28 cellular contexts compared by ENCODE assay signal in genomic region chr5:82975396-82975795, GRCh38.
DNase-seq lines count a peak whose midpoint lies in the region; ATAC-seq and TF ChIP-seq lines count a peak whose summit lies in the region.
"Had no signal": no experiment of that assay in that cellular context is flagged by ENCODE, and none has a peak within 500 bp of the region (broad histone marks: within the 10 kb centered on the region; RNA-seq: fewer than 3 reads in every experiment).

No MANE protein-coding gene starts in this region.

- H3K9me2 ChIP-seq in GM23248 (ENCODE audit: insufficient read depth): no peaks in the 10 kb centered on the region

- H3K36me3 ChIP-seq in GM23248 (ENCODE audit: low read depth) (no peaks in the 10 kb centered on the region), RWPE2 (ENCODE audit: low read depth) (no peaks in the 10 kb centered on the region), trophoblast cell (ENCODE audit: control insufficient read depth in 1 of 2, insufficient read depth in 2 of 2, low read length in 2 of 2) (peaks cover 7 to 10% of the 10 kb centered on the region in 2 experiments), adrenal gland (replicated peaks in 1 of 2) (no peaks in the 10 kb centered on the region)
- H3K36me3 ChIP-seq: brain microvascular endothelial cell, gastrocnemius medialis, SJSA1, tibial nerve had no signal

- no peak overlapping the region for H4K8ac ChIP-seq in trophoblast cell (ENCODE audit: low read depth, low read length)

- H3K9ac ChIP-seq in GM23248 (no peak overlapping the region), trophoblast cell (ENCODE audit: low read length) (no peak overlapping the region)

- ATAC-seq in RWPE2 (ENCODE audit: low read depth) (no peak), GM21737 (IDR thresholded peaks at IDR 0.05; ENCODE audit: unreplicated experiment) (no peak), GM18907 (IDR thresholded peaks at IDR 0.05; ENCODE audit: unreplicated experiment) (no peak)
- ATAC-seq: gastrocnemius medialis; natural killer cell; stimulated activated effector memory CD8-positive, alpha-beta T cell treated with anti-CD3 and anti-CD28 coated beads, Interleukin-12 subunit alpha, Interleukin-12 subunit beta, amount 100 ng/mL, for 72 hours had no signal

- TF ChIP-seq CTCF in RWPE2 (IDR thresholded peaks at IDR 0.05; ENCODE audit: poor library complexity, severe bottlenecking) (no peak), adrenal gland (IDR thresholded peaks at IDR 0.05) (no peak)

- H3K9me3 ChIP-seq in GM23248 (ENCODE audit: low read depth): no peaks in the 10 kb centered on the region
- no peaks in the 10 kb centered on the region for H3K9me3 ChIP-seq in RWPE2 (ENCODE audit: severe bottlenecking)
- H3K9me3 ChIP-seq in trophoblast cell (ENCODE audit: insufficient read depth, low read depth, low read length): peaks cover 14% of the 10 kb centered on the region
- H3K9me3 ChIP-seq in adrenal gland (replicated peaks in 1 of 3): no peaks in the 10 kb centered on the region
- H3K9me3 ChIP-seq: gastrocnemius medialis had no signal

- H3K4me1 ChIP-seq in GM23248 (ENCODE audit: insufficient read depth) (no peaks in the 10 kb centered on the region), RWPE2 (ENCODE audit: insufficient read depth, poor library complexity, severe bottlenecking) (no peaks in the 10 kb centered on the region), trophoblast cell (ENCODE audit: control insufficient read depth in 1 of 2, insufficient read depth in 2 of 2, low read length in 2 of 2) (peaks cover 2 to 3% of the 10 kb centered on the region in 2 experiments), adrenal gland (replicated peaks in 1 of 2) (no peaks in the 10 kb centered on the region)
- H3K4me1 ChIP-seq: gastrocnemius medialis, tibial nerve had no signal

- H3K79me1 ChIP-seq in trophoblast cell (ENCODE audit: low read length): peaks cover 4% of the 10 kb centered on the region

- no peak overlapping the region for H3K18ac ChIP-seq in trophoblast cell (ENCODE audit: low read length)

- H3K4ac ChIP-seq in trophoblast cell (ENCODE audit: low read depth, low read length): no peak overlapping the region

- no peak overlapping the region for H3K14ac ChIP-seq in trophoblast cell (ENCODE audit: low read length)

- no peak overlapping the region for H4K91ac ChIP-seq in trophoblast cell (ENCODE audit: low read depth, low read length)

- H3K27me3 ChIP-seq in GM23248 (replicated peaks; ENCODE audit: insufficient read depth): no peaks in the 10 kb centered on the region
- no peaks in the 10 kb centered on the region for H3K27me3 ChIP-seq in RWPE2 (ENCODE audit: insufficient read depth, poor library complexity, severe bottlenecking)
- no peaks in the 10 kb centered on the region for H3K27me3 ChIP-seq in trophoblast cell (ENCODE audit: insufficient read depth, low read length)
- H3K27me3 ChIP-seq in adrenal gland: no peaks in the 10 kb centered on the region
- H3K27me3 ChIP-seq: brain microvascular endothelial cell, gastrocnemius medialis, SJSA1, tibial nerve had no signal

- H3K27ac ChIP-seq in GM23248 (no peak overlapping the region), RWPE2 (ENCODE audit: poor library complexity, severe bottlenecking) (peak overlapping the region; percentile 46), trophoblast cell (ENCODE audit: low read depth, low read length) (no peak overlapping the region), adrenal gland (no peak overlapping the region)
- H3K27ac ChIP-seq: 22Rv1, brain microvascular endothelial cell, gastrocnemius medialis, SJSA1, tibial nerve had no signal

- no peak overlapping the region for H4K12ac ChIP-seq in trophoblast cell (ENCODE audit: low read depth, low read length)

- H3K79me2 ChIP-seq in GM23248 (ENCODE audit: insufficient read depth) (no peaks in the 10 kb centered on the region), trophoblast cell (ENCODE audit: control insufficient read depth, insufficient read depth, low read length, poor library complexity) (no peaks in the 10 kb centered on the region)

- H2BK120ac ChIP-seq in trophoblast cell (ENCODE audit: insufficient read depth, low read length, poor library complexity): no peak overlapping the region

- DNase-seq in DMS53 (lab: John Stamatoyannopoulos, UW): peak; percentile 42
- no peak for DNase-seq in DMS53 treated with DMSO at 0.1 percent for 48 hours (lab: John Stamatoyannopoulos, UW; ENCODE audit: unreplicated experiment)
- DNase-seq in GM23248: peak; percentile 6
- DNase-seq in RWPE2 (ENCODE audit: low spot score): no peak
- peak; percentile 16 to 37 for DNase-seq in trophoblast cell
- DNase-seq in adrenal gland: no peak
- DNase-seq: activated B cell treated with CpG ODN at 0.5 μM for 24 hours; activated CD8-positive, alpha-beta memory T cell treated with anti-CD3 and anti-CD28 coated beads, Interleukin-2, amount 50 U/mL, for 48 hours; activated naive CD4-positive, alpha-beta T cell treated with Interleukin-2 at 50 U/mL for 16 hours; amniotic stem cell; brain microvascular endothelial cell; C1 segment of cervical spinal cord; DMS79 treated with DMSO at 0.1 percent for 48 hours; gastrocnemius medialis; GOT3; kidney glomerular epithelial cell; natural killer cell; NCI-H1048; NCI-H1694 treated with DMSO at 0.1 percent for 48 hours; NCI-H526; stimulated activated CD4-positive, alpha-beta T cell treated with anti-CD3 and anti-CD28 coated beads, Interleukin-15, amount 100 ng/mL, for 24 hours; stimulated activated CD4-positive, alpha-beta T cell treated with anti-CD3 and anti-CD28 coated beads, Interleukin-4, amount 100 ng/mL, for 4 hours had no signal

- no peak overlapping the region for H2AK5ac ChIP-seq in trophoblast cell (ENCODE audit: low read length)

- H3F3A ChIP-seq in GM23248 (ENCODE audit: insufficient read depth): no peaks in the 10 kb centered on the region

- no peaks in the 10 kb centered on the region for H4K20me1 ChIP-seq in GM23248 (ENCODE audit: insufficient read depth)

- H2AFZ ChIP-seq in GM23248 (no peak overlapping the region), trophoblast cell (ENCODE audit: insufficient read depth, low read length, poor library complexity) (no peak overlapping the region)

- no peak for TF ChIP-seq POLR2A in adrenal gland (IDR thresholded peaks at IDR 0.05)

- WGBS in GM23248 (ENCODE audit: low coverage in 1 of 2, low lambda C conversion rate in 2 of 2, missing lambda C conversion rate in 2 of 2), 2 experiments: 52 to 54% methylated on average over 9 of the region's 9 CpGs
- WGBS in trophoblast cell (ENCODE audit: extremely low coverage, insufficient coverage, insufficient read length): no CpG with 5 or more reads among the region's 9 CpGs
- 75 to 86% (median 82%) methylated on average over 9 of the region's 9 CpGs for WGBS in adrenal gland, 4 donors

- H2BK5ac ChIP-seq in trophoblast cell (ENCODE audit: low read depth, low read length, poor library complexity): no peak overlapping the region

- in situ Hi-C loops in GM23248 (cut with MboI): no loop called here

- intact Hi-C loops in adrenal gland (cut with DNase I): no loop called here

- H3K4me2 ChIP-seq in GM23248 (ENCODE audit: unreplicated experiment): no peak overlapping the region
- H3K4me2 ChIP-seq in trophoblast cell (ENCODE audit: low read length): no peak overlapping the region

- H3K23ac ChIP-seq in trophoblast cell (ENCODE audit: low read length): no peak overlapping the region

- H2BK12ac ChIP-seq in trophoblast cell (ENCODE audit: low read length): no peak overlapping the region

- H3K4me3 ChIP-seq in GM23248 (no peak overlapping the region), RWPE2 (ENCODE audit: severe bottlenecking) (no peak overlapping the region), trophoblast cell (ENCODE audit: low read depth, low read length) (no peak overlapping the region), adrenal gland (no peak overlapping the region)
- H3K4me3 ChIP-seq: gastrocnemius medialis, SJSA1, tibial nerve had no signal

Comparison
In these comparisons a context has a peak if more than half of its experiments do, and no peak if none do; other contexts are left out.
1. DNase-seq: peak in DMS53 (single experiment), GM23248 (single experiment) and trophoblast cell (2 of 2); none in DMS53 treated with DMSO at 0.1 percent for 48 hours (single experiment), RWPE2 (single experiment) and adrenal gland (0 of 7).